In the genomic region with DNA sequence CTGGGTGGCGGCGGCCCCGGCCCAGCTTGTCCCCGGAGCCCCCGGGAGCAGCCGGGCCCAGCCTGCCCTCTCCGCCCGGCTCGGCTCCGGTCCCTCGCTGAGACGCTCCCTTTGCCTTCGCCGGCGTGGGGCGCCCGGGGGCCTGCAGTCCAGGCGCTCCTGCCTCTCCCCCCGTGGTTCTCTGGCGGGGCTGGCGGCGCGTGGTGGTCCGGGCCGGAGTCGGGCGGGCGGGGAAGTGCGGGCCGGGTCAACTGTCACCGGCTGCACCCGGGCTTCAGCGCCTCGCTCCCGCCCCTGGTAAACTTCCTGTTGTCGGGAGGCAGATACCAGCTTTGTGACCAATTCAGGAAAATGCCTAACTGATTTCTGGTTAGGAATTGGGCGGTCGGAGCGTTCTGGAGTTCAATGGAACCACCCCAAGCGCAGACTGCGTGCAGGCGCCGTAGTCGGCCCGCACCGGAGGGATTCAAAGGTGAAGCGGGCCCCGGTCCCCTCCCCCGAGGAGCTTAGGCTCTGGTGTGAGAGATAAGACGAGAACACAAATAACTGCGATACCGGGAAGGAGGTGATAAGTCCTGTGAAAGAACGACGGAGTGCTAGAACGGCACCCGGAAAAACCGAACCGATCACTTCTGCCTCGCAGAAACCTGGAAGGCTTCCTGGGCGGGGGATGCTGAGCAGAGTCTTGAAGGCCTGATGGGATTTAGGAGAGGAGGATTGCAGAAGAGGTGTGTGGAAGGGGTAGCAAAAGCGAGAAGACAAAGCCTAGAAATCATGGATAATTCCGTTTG, we compare ENCODE assay signal across 8 cellular contexts. TPM values are rescaled to one million over a fixed set of nuclear protein-coding genes. Genes with fewer than 3 reads are reported as not detected.
A peak's percentile ranks its signal among the peaks of the same experiment; 100 is the strongest.
DNase-seq lines count a peak whose midpoint lies in the region; ATAC-seq and TF ChIP-seq lines count a peak whose summit lies in the region.

No MANE protein-coding gene starts in this region.

- H3K27me3 Mint-ChIP-seq in neural progenitor cell (ENCODE audit: insufficient read depth, low read depth), result peaks cover 8% of the 10 kb centered on the region
- H3K27me3 Mint-ChIP-seq in type B pancreatic cell, result no peaks in the 10 kb centered on the region

- no peaks in the 10 kb centered on the region for H3K9me3 ChIP-seq in PC-3 (ENCODE audit: low read length)
- no peaks in the 10 kb centered on the region for H3K9me3 ChIP-seq in neural progenitor cell (ENCODE audit: low read depth)

- H3K9me3 Mint-ChIP-seq in neural progenitor cell (no peaks in the 10 kb centered on the region), type B pancreatic cell (no peaks in the 10 kb centered on the region)

- peaks cover 42% of the 10 kb centered on the region for H4K20me1 ChIP-seq in PC-3 (ENCODE audit: low read length)
- H4K20me1 ChIP-seq in neural progenitor cell (ENCODE audit: low read depth), result peaks cover 50% of the 10 kb centered on the region

- H3K4me3 Mint-ChIP-seq in neural progenitor cell (peak overlapping the region; percentile 97), type B pancreatic cell (peak overlapping the region; percentile 96)

- peaks cover 4% of the 10 kb centered on the region for H3F3A ChIP-seq in PC-3 (ENCODE audit: low read length, unreplicated experiment)
- H3F3A ChIP-seq in neural progenitor cell (ENCODE audit: low read depth), result peaks cover 15% of the 10 kb centered on the region

- H3K27me3 ChIP-seq in PC-3 (ENCODE audit: low read length) (no peaks in the 10 kb centered on the region), foreskin keratinocyte (no peaks in the 10 kb centered on the region), neural progenitor cell (no peaks in the 10 kb centered on the region)

- CTCF ChIA-PET in PC-3 (lab: Charles Lee), result interaction anchor here (1.0 to 1.8 kb wide), 5 partner anchors 29 to 101 kb away, joined by 4 to 22 read pairs (median 6); no protein-coding TSS in a partner anchor

- H3K9ac ChIP-seq in PC-3 (ENCODE audit: low read length) (peak overlapping the region; percentile 97), neural progenitor cell (peak overlapping the region; percentile 87)

- H3K27ac Mint-ChIP-seq in neural progenitor cell (peak overlapping the region; percentile 89), type B pancreatic cell (peak overlapping the region; percentile 97)

- no peak overlapping the region for H2AFZ ChIP-seq in PC-3 (ENCODE audit: low read length)
- H2AFZ ChIP-seq in neural progenitor cell (replicated peaks), result no peak overlapping the region

- H3K36me3 Mint-ChIP-seq in neural progenitor cell (peaks cover 2% of the 10 kb centered on the region), type B pancreatic cell (peaks cover 5% of the 10 kb centered on the region)

- H3K4me1 ChIP-seq in PC-3 (ENCODE audit: insufficient read depth, low read length), result peaks cover 30% of the 10 kb centered on the region
- peaks cover 17% of the 10 kb centered on the region for H3K4me1 ChIP-seq in foreskin keratinocyte
- peaks cover 21% of the 10 kb centered on the region for H3K4me1 ChIP-seq in neural progenitor cell

- peak; percentile 16 for ATAC-seq in GM18517 (IDR thresholded peaks at IDR 0.05; ENCODE audit: unreplicated experiment)
- ATAC-seq in HG02885 (IDR thresholded peaks at IDR 0.05; ENCODE audit: poor library complexity, unreplicated experiment), result peak; percentile 12
- peak; percentile 14 for ATAC-seq in PC-3
- ATAC-seq in foreskin keratinocyte, result peak; percentile 14
- no peak for ATAC-seq in HG02970 (IDR thresholded peaks at IDR 0.05; ENCODE audit: low FRiP score, unreplicated experiment)

- H3K27ac ChIP-seq in PC-3 (ENCODE audit: low read length) (peak overlapping the region; percentile 92), foreskin keratinocyte (peak overlapping the region; percentile 95), neural progenitor cell (peak overlapping the region; percentile 17)

- DNase-seq in PC-3, result peak; percentile 57
- peak; percentile 23 for DNase-seq in activated T-helper 9 cell treated with anti-CD3 and anti-CD28 coated beads, Interleukin-2, amount 50 U/mL, for 16 hours (ENCODE audit: low read depth)
- DNase-seq in foreskin keratinocyte, result no peak
- peak; percentile 68 for DNase-seq in neural progenitor cell (ENCODE audit: low spot score)
- DNase-seq in type B pancreatic cell (ENCODE audit: extremely low spot score, unreplicated experiment), result peak; percentile 74

- BruUV-seq in PC-3 (replicated peaks; lab: Mats Ljungman, UMichigan), result TSS peak; percentile 77

- H3K4me1 Mint-ChIP-seq in neural progenitor cell (peaks cover 43% of the 10 kb centered on the region), type B pancreatic cell (ENCODE audit: unreplicated experiment) (peaks cover 41% of the 10 kb centered on the region)

- H3K4me2 ChIP-seq in PC-3 (ENCODE audit: low read length) (peak overlapping the region; percentile 98), neural progenitor cell (peak overlapping the region; percentile 86)

- H3K9me2 ChIP-seq in PC-3 (replicated peaks; ENCODE audit: low read length), result no peaks in the 10 kb centered on the region

- H3K4me3 ChIP-seq in PC-3 (ENCODE audit: low read length) (peak overlapping the region; percentile 100), neural progenitor cell (peak overlapping the region; percentile 84)

- no peak for TF ChIP-seq CTCF in PC-3 (conservative IDR thresholded peaks at IDR 0.05; ENCODE audit: low read depth, low read length)
- no peak for TF ChIP-seq CTCF in foreskin keratinocyte (conservative IDR thresholded peaks at IDR 0.05)
- no peak for TF ChIP-seq CTCF in neural progenitor cell (IDR thresholded peaks at IDR 0.05)
- no peak for TF ChIP-seq CTCF in type B pancreatic cell (conservative IDR thresholded peaks at IDR 0.05)

- intact Hi-C loops in PC-3 (cut with micrococcal nuclease), result loop anchor here (1.0 to 10.0 kb wide), 7 partner anchors 23 to 299 kb away; a partner anchor contains a TSS

- H3K79me2 ChIP-seq in PC-3 (ENCODE audit: low read length), result peaks cover 57% of the 10 kb centered on the region
- H3K79me2 ChIP-seq in neural progenitor cell (ENCODE audit: low read depth), result peaks cover 56% of the 10 kb centered on the region

- POLR2A ChIA-PET in PC-3 (lab: Charles Lee; ENCODE audit: unreplicated experiment), result interaction anchor here (0.6 to 1.5 kb wide), 6 partner anchors 27 to 577 kb away, joined by 3 to 22 read pairs (median 6); no protein-coding TSS in a partner anchor

- H3K36me3 ChIP-seq in PC-3 (ENCODE audit: low read depth, low read length) (peaks cover 5% of the 10 kb centered on the region; the same call in 1 of the 2 replicates), neural progenitor cell (no peaks in the 10 kb centered on the region)

RNA-seq across cellular contexts. Expression of a gene that starts 0.9 kb away (rescaled TPM):
- 52.5 and 59.6 TPM in 2 replicates for total RNA-seq in PC-3 (2014; rRNA removed)
- total RNA-seq in foreskin keratinocyte, result 179 and 191 TPM in 2 replicates
- polyA plus RNA-seq in foreskin keratinocyte, result 67.8 and 73.5 TPM in 2 replicates
- total RNA-seq in neural progenitor cell (ENCODE audit: low replicate concordance), result 41.7 and 59.0 TPM in 2 replicates
- 49.2 and 66.9 TPM in 2 replicates for total RNA-seq in type B pancreatic cell (ENCODE audit: low replicate concordance)

Comparison
In these comparisons a context has a peak if more than half of its experiments do, and no peak if none do; other contexts are left out.
1. DNase-seq: peak in PC-3 (single experiment), activated T-helper 9 cell treated with anti-CD3 and anti-CD28 coated beads, Interleukin-2, amount 50 U/mL, for 16 hours (single experiment), neural progenitor cell (single experiment) and type B pancreatic cell (single experiment); none in foreskin keratinocyte (0 of 2).
2. H3K27ac ChIP-seq: peak in every context shown above with its lines; median percentile 95 in foreskin keratinocyte; 92 in PC-3; 17 in neural progenitor cell.